8 cellular contexts compared by ENCODE assay signal in the genomic region with DNA sequence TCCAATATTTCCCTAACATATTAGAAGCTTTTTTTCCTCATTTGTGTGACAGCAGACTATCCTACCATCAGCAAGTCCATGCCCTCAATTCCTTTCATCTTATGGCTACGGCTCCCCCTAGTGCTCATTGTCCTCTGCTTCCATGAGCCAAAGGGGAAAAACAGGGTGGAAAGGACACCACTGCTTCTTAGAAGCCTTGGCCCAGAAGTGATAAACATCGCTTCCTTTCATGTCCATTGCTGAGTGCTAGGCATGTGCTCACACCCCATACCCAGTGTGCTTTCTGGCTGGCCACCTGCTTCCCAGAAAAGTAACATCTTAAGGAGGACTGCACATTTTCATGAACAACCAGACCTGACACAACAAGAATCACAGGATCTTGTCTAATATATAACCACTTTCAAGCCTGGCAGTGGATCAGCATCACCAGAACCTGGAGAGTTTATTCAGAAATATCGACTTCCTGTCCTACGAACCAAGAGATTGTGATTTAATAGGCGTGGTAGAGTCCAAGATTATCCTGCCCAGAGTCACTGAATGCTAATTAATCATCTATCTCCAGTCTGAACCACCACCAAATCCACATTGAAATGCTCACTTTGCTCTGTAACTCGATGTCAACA.
DNase-seq lines count a peak whose midpoint lies in the region; ATAC-seq, FAIRE-seq and TF ChIP-seq lines count a peak whose summit lies in the region.

No MANE protein-coding gene starts in this region.

- no peak overlapping the region for H3K27ac Mint-ChIP-seq in T-cell

- peaks cover 6 to 18% (median 10%) of the 10 kb centered on the region in 3 donors for H3K9me3 Mint-ChIP-seq in T-cell

- no peaks in the 10 kb centered on the region for H3K27me3 Mint-ChIP-seq in T-cell

- no peak overlapping the region for H3K9ac ChIP-seq in KMS-11

- no peak overlapping the region for H2AFZ ChIP-seq in KMS-11 (ENCODE audit: low read depth)

- peak; percentile 87 for FAIRE-seq in GM12892 (lab: Jason Lieb, UNC)

- H3K36me3 ChIP-seq in KMS-11 (ENCODE audit: insufficient read depth): no peaks in the 10 kb centered on the region

- TF ChIP-seq POLR2A in GM12892 (IDR thresholded peaks at IDR 0.05; ENCODE audit: low read depth, low read length): no peak

- no peak overlapping the region for H3K4me2 ChIP-seq in KMS-11

- POLR2A ChIA-PET in T-cell (lab: Charles Lee): no interaction called here

- no peaks in the 10 kb centered on the region for H3K4me1 Mint-ChIP-seq in T-cell

- H3K4me3 ChIP-seq in AG09309 (ENCODE audit: control insufficient read depth, low read depth, low read length): no peak overlapping the region
- no peak overlapping the region for H3K4me3 ChIP-seq in KMS-11 (IDR thresholded peaks at IDR 0.05; ENCODE audit: insufficient read depth, low read depth, low read length)
- no peak overlapping the region for H3K4me3 ChIP-seq in retinal pigment epithelial cell (ENCODE audit: low read length)

- H3K4me3 Mint-ChIP-seq in T-cell: no peak overlapping the region

- no peaks in the 10 kb centered on the region for H3K79me2 ChIP-seq in KMS-11 (ENCODE audit: insufficient read depth, low read depth)

- ATAC-seq in T-cell (replicated peaks in 1 of 4) (no peak), HG03045 (IDR thresholded peaks at IDR 0.05; ENCODE audit: unreplicated experiment) (no peak)

- no peaks in the 10 kb centered on the region for H3K27me3 ChIP-seq in KMS-11 (ENCODE audit: insufficient read depth, low read depth)

- no peak overlapping the region for H3K27ac ChIP-seq in KMS-11

- DNase-seq in AG09309 (ENCODE audit: low read depth) (peak; percentile 0), GM12892 (ENCODE audit: insufficient read length) (no peak), SKM-1 (lab: John Stamatoyannopoulos, UW; ENCODE audit: unreplicated experiment) (peak; percentile 36), glomerular visceral epithelial cell (ENCODE audit: extremely low spot score) (peak; percentile 12), retinal pigment epithelial cell (ENCODE audit: low read depth) (peak; percentile 28), T-cell (no peak)

- H3K36me3 Mint-ChIP-seq in T-cell: no peaks in the 10 kb centered on the region

- H4K20me1 ChIP-seq in KMS-11 (ENCODE audit: insufficient read depth): no peaks in the 10 kb centered on the region

- H3K4me1 ChIP-seq in KMS-11 (ENCODE audit: low read depth, poor library complexity, severe bottlenecking): no peaks in the 10 kb centered on the region

- TF ChIP-seq CTCF in AG09309 (IDR thresholded peaks at IDR 0.05; ENCODE audit: control insufficient read depth, insufficient read depth, low read depth, low read length, missing control alignments) (peak; percentile 58), KMS-11 (conservative IDR thresholded peaks at IDR 0.05; ENCODE audit: low read depth, low read length) (peak; percentile 57), retinal pigment epithelial cell (conservative IDR thresholded peaks at IDR 0.05; ENCODE audit: low read depth, low read length) (peak; percentile 91)

- CTCF ChIA-PET in T-cell (lab: Charles Lee): no interaction called here

Comparison
In these comparisons a context has a peak if more than half of its experiments do, and no peak if none do; other contexts are left out.
1. DNase-seq: peak in AG09309 (single experiment), SKM-1 (single experiment), glomerular visceral epithelial cell (single experiment) and retinal pigment epithelial cell (single experiment); none in GM12892 (single experiment) and T-cell (0 of 34).
2. Peak in every context shown above with its lines, with median percentiles within 50 percentile points of each other: CTCF ChIP-seq.